ENCODE assay signal across 14 cellular contexts in the genomic region with DNA sequence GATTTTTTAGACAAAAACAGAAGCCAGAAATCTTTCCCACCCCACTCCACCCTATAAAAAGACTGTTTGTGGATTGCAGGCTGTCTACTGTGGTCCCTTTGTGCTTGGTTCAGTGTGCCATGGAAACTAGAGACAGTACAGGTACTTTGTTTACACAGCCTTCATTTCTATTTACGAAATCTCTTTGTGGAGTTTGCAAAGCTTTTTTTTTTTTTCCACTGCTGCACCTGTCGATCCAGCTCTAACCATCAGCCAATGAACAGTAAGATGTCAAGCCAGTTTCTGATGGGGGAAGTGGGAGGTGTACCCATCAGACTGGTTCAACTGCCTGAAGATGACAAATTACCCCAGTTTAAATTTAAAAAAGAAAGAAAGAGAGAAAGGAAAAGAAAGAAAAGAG. TPM values are rescaled to one million over a fixed set of nuclear protein-coding genes. Genes with fewer than 3 reads are reported as not detected.
DNase-seq lines count a peak whose midpoint lies in the region; ATAC-seq and TF ChIP-seq lines count a peak whose summit lies in the region.
"Had no signal": no experiment of that assay in that cellular context is flagged by ENCODE, and none has a peak within 500 bp of the region (broad histone marks: within the 10 kb centered on the region; RNA-seq: fewer than 3 reads in every experiment).

No MANE protein-coding gene starts in this region.

- DNase-seq in DMS53 (lab: John Stamatoyannopoulos, UW), result peak; percentile 97
- DNase-seq in NCI-H146 (lab: John Stamatoyannopoulos, UW), result peak; percentile 96
- DNase-seq in OCI-LY7 (ENCODE audit: low spot score), result no peak
- DNase-seq in lower lobe of right lung, result no peak
- no peak for DNase-seq in esophagus squamous epithelium (lab: John Stamatoyannopoulos, UW)
- DNase-seq in posterior cingulate gyrus, result no peak
- DNase-seq: activated CD4-positive, CD25-positive, alpha-beta regulatory T cell; effector memory CD8-positive, alpha-beta T cell; naive thymus-derived CD4-positive, alpha-beta T cell; NCI-H2171 had no signal

- peak; percentile 86 to 89 for ATAC-seq in lower lobe of right lung
- ATAC-seq in SK-N-SH treated with all-trans-retinoic acid at 6 μM for 48 hours, result no peak
- ATAC-seq in HG03521 (IDR thresholded peaks at IDR 0.05; ENCODE audit: unreplicated experiment), result no peak
- ATAC-seq: effector memory CD8-positive, alpha-beta T cell; naive thymus-derived CD4-positive, alpha-beta T cell; Right ventricle myocardium inferior had no signal

- no peaks in the 10 kb centered on the region for H3K79me2 ChIP-seq in OCI-LY7 (ENCODE audit: insufficient read depth, low read depth, low read length)

- CTCF ChIA-PET in OCI-LY7 (lab: Charles Lee; ENCODE audit: unreplicated experiment), result interaction anchor here (0.6 kb wide), 1 partner anchor 120 kb away, joined by 3 read pairs; no protein-coding TSS in a partner anchor

- no peaks in the 10 kb centered on the region for H3K27me3 ChIP-seq in lower lobe of right lung (ENCODE audit: low read depth)
- H3K27me3 ChIP-seq in esophagus squamous epithelium, result no peaks in the 10 kb centered on the region
- H3K27me3 ChIP-seq: tibial nerve had no signal

- WGBS in esophagus squamous epithelium, 2 donors, result 10 to 17% methylated on average over 1 to 2 of the region's 2 CpGs

- H3K36me3 ChIP-seq in OCI-LY7 (ENCODE audit: insufficient read depth, low read length) (no peaks in the 10 kb centered on the region), lower lobe of right lung (no peaks in the 10 kb centered on the region), esophagus squamous epithelium (no peaks in the 10 kb centered on the region)
- H3K36me3 ChIP-seq: tibial nerve had no signal

- no peaks in the 10 kb centered on the region for H4K20me1 ChIP-seq in OCI-LY7 (ENCODE audit: insufficient read depth, low read length)

- H3K9me2 ChIP-seq in OCI-LY7 (ENCODE audit: insufficient read depth, low read length), result no peaks in the 10 kb centered on the region

- H3K27ac ChIP-seq in OCI-LY7 (ENCODE audit: low read depth, low read length, poor library complexity, severe bottlenecking) (no peak overlapping the region), lower lobe of right lung (no peak overlapping the region), esophagus squamous epithelium (peak overlapping the region in 2 of 4 donors; percentile 72 to 74)
- H3K27ac ChIP-seq: tibial nerve had no signal

- H3K4me2 ChIP-seq in OCI-LY7 (ENCODE audit: low read length), result no peak overlapping the region

- POLR2A ChIA-PET in OCI-LY7 (lab: Charles Lee), result no interaction called here

- H2AFZ ChIP-seq in OCI-LY7 (ENCODE audit: low read length), result 0 out of 2 replicates have a peak overlapping the region, but pooled peaks have one; percentile 10

- TF ChIP-seq CTCF in OCI-LY7 (conservative IDR thresholded peaks at IDR 0.05; ENCODE audit: low read length), result no peak
- TF ChIP-seq CTCF in lower lobe of right lung (IDR thresholded peaks at IDR 0.05), result no peak
- TF ChIP-seq CTCF in esophagus squamous epithelium (IDR thresholded peaks at IDR 0.05), result no peak

- BruUV-seq in OCI-LY7 (replicated peaks; lab: Mats Ljungman, UMichigan), result no TSS peak

- H3K4me3 ChIP-seq in OCI-LY7 (ENCODE audit: low read depth, low read length, poor library complexity, severe bottlenecking), result no peak overlapping the region
- H3K4me3 ChIP-seq in lower lobe of right lung, result no peak overlapping the region
- peak overlapping the region in 1 of 4 donors; percentile 20 for H3K4me3 ChIP-seq in esophagus squamous epithelium
- H3K4me3 ChIP-seq: tibial nerve had no signal

- no peaks in the 10 kb centered on the region for H3K9me3 ChIP-seq in OCI-LY7 (ENCODE audit: low read length)
- no peaks in the 10 kb centered on the region for H3K9me3 ChIP-seq in lower lobe of right lung
- no peaks in the 10 kb centered on the region for H3K9me3 ChIP-seq in esophagus squamous epithelium
- H3K9me3 ChIP-seq: tibial nerve had no signal

- TF ChIP-seq POLR2A in esophagus squamous epithelium (IDR thresholded peaks at IDR 0.05), result no peak

- no peaks in the 10 kb centered on the region for H3K4me1 ChIP-seq in OCI-LY7 (ENCODE audit: insufficient read depth, low read length, poor library complexity, severe bottlenecking)
- no peaks in the 10 kb centered on the region for H3K4me1 ChIP-seq in lower lobe of right lung
- H3K4me1 ChIP-seq in esophagus squamous epithelium, result peaks cover 0 to 11% (median 0%) of the 10 kb centered on the region in 3 donors
- H3K4me1 ChIP-seq: tibial nerve had no signal

- intact Hi-C loops in OCI-LY7 (cut with micrococcal nuclease; ENCODE audit: unreplicated experiment), result no loop called here
- intact Hi-C loops in lower lobe of right lung (cut with DNase I), result no loop called here
- intact Hi-C loops in esophagus squamous epithelium (cut with DNase I), result no loop called here
- intact Hi-C loops in posterior cingulate gyrus (cut with DNase I), result no loop called here

TF ChIP-seq in SK-N-SH treated with all-trans-retinoic acid at 6 μM for 48 hours, 23 proteins besides CTCF, POLR2A, EP300 and RAD21:
- TF ChIP-seq SNAI2 (CRISPR knock-in tag; IDR thresholded peaks at IDR 0.05), result no peak
- TF ChIP-seq ZFP3 (CRISPR knock-in tag; IDR thresholded peaks at IDR 0.05), result no peak
- no peak for TF ChIP-seq ZC3H10 (CRISPR knock-in tag; IDR thresholded peaks at IDR 0.05)
- TF ChIP-seq, protein P1, sequence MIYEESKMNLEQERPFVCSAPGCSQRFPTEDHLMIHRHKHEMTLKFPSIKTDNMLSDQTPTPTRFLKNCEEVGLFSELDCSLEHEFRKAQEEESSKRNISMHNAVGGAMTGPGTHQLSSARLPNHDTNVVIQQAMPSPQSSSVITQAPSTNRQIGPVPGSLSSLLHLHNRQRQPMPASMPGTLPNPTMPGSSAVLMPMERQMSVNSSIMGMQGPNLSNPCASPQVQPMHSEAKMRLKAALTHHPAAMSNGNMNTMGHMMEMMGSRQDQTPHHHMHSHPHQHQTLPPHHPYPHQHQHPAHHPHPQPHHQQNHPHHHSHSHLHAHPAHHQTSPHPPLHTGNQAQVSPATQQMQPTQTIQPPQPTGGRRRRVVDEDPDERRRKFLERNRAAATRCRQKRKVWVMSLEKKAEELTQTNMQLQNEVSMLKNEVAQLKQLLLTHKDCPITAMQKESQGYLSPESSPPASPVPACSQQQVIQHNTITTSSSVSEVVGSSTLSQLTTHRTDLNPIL (CRISPR knock-in tag; IDR thresholded peaks at IDR 0.05; ENCODE audit: low read depth), result no peak

RNA-seq across cellular contexts. Expression of a gene that starts 20.2 kb away (rescaled TPM):
- total RNA-seq in OCI-LY7 (2014; rRNA removed; shearing (Covaris generic)), result 48.9 and 60.4 TPM in 2 replicates
- total RNA-seq in OCI-LY7 (2022) (63.2 and 66.7 TPM in 2 replicates), lower lobe of right lung (46.2 TPM), esophagus squamous epithelium (10 to 100 TPM; 54.7 to 91.8 (median 66.2) TPM)

Comparison
In these comparisons a context has a peak if more than half of its experiments do, and no peak if none do; other contexts are left out.
1. DNase-seq: peak in DMS53 (single experiment) and NCI-H146 (single experiment); none in OCI-LY7 (single experiment), lower lobe of right lung (single experiment), esophagus squamous epithelium (single experiment) and posterior cingulate gyrus (0 of 10).
2. ATAC-seq: peak in lower lobe of right lung (2 of 2); none in SK-N-SH treated with all-trans-retinoic acid at 6 μM for 48 hours (single experiment) and HG03521 (single experiment).